ENCODE assay signal across 11 cellular contexts in the genomic region with DNA sequence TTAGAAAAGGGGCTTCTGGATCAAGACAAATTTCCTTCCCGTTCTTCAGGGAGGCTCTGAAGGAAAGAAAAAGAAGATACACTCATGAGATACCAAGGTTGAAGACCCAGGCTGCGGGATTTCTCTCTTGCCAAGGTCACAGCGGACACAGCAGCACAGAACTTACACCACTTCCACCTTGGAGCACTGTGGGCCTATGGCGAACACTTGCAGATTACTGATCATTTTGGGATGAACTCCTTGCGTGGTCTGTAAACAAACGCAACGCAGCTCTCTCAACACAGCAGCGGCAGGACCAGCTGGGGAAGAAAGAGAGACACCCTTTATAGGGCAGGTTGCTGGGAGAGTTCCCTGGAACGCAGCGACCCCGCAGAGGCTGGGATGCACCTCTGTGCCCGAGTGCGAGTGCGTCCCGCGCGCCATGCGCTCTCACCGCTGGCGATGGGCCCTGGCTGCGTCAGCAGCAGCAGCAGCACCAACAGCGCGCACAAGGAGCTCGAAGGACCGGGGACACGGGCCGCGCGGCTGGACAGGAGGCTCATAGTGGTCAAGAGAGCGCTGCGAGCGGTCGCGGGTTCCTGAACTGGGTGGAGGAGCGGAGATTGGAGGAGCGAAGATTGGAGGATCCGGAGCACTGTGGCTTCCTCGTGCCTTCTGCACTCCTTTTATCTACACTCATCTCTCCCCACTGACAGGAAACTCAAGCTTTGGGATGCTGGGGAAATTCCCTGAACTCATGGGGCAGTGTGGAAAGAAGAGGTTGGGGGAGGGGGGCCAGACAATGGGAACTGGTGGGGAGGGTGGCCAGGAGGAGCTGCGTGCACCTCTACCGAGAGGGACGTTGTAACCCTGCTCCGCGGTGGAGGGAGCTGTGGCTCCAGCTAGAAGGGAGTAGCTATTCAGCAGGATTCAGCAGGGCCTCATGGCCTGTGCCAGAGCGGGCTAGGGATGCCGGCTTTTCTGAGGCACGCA. TPM values are rescaled to one million over a fixed set of nuclear protein-coding genes. Genes with fewer than 3 reads are reported as not detected.
DNase-seq lines count a peak whose midpoint lies in the region; ATAC-seq and TF ChIP-seq lines count a peak whose summit lies in the region.
"Had no signal": no experiment of that assay in that cellular context is flagged by ENCODE, and none has a peak within 500 bp of the region (broad histone marks: within the 10 kb centered on the region; RNA-seq: fewer than 3 reads in every experiment).

A gene (minus strand): TSS at position 638 of the 972 bp plus-strand sequence. CDS start 96 bp downstream, at position 542.

- peaks cover 25% of the 10 kb centered on the region for H3K27me3 Mint-ChIP-seq in stimulated activated naive CD8-positive, alpha-beta T cell treated with anti-CD3 and anti-CD28 coated beads, Interleukin-15, amount 100 ng/mL, for 72 hours

- no peaks in the 10 kb centered on the region for H3K27me3 ChIP-seq in aorta (ENCODE audit: control insufficient read depth in 1 of 2, insufficient read depth in 2 of 2, low read length in 1 of 2)
- H3K27me3 ChIP-seq: BLaER1 had no signal

- peaks cover 0 to 4% of the 10 kb centered on the region in 2 donors for H3K9me3 Mint-ChIP-seq in stimulated activated naive CD8-positive, alpha-beta T cell treated with anti-CD3 and anti-CD28 coated beads, Interleukin-15, amount 100 ng/mL, for 72 hours

- no peak within 1 kb of the TSS for H3K27ac ChIP-seq in aorta (ENCODE audit: low read depth in 1 of 2, low read length in 2 of 2)
- H3K27ac ChIP-seq: BLaER1 had no signal

- no peak within 1 kb of the TSS for H3K27ac Mint-ChIP-seq in stimulated activated naive CD8-positive, alpha-beta T cell treated with anti-CD3 and anti-CD28 coated beads, Interleukin-15, amount 100 ng/mL, for 72 hours
- H3K27ac Mint-ChIP-seq: IgD-negative memory B cell had no signal

- peak; percentile 62 for ATAC-seq in stimulated activated naive CD8-positive, alpha-beta T cell treated with anti-CD3 and anti-CD28 coated beads, Interleukin-15, amount 100 ng/mL, for 72 hours
- ATAC-seq in stimulated activated naive CD8-positive, alpha-beta T cell treated with anti-CD3 and anti-CD28 coated beads, Interleukin-15, Interleukin-2, amounts not matched to agents 100 U/mL and 50 U/mL, for 24 hours, result no peak
- ATAC-seq in mucosa of descending colon (peak; percentile 22), aorta (ENCODE audit: low FRiP score) (peak; percentile 65), HG03045 (IDR thresholded peaks at IDR 0.05; ENCODE audit: unreplicated experiment) (no peak), GM19023 (IDR thresholded peaks at IDR 0.05; ENCODE audit: unreplicated experiment) (no peak)

- intact Hi-C loops in mucosa of descending colon (cut with DNase I, micrococcal nuclease), result no loop called here
- intact Hi-C loops in aorta (cut with DNase I), result loop anchor here in 1 of 2 donors (10.0 kb wide), 1 partner anchor 46 kb away; no protein-coding TSS in a partner anchor

- peak within 1 kb of the TSS in 1 of 2 donors; percentile 47 for H3K4me3 Mint-ChIP-seq in stimulated activated naive CD8-positive, alpha-beta T cell treated with anti-CD3 and anti-CD28 coated beads, Interleukin-15, amount 100 ng/mL, for 72 hours
- H3K4me3 Mint-ChIP-seq: IgD-negative memory B cell had no signal

- no peaks in the 10 kb centered on the region for H3K36me3 ChIP-seq in mucosa of descending colon (ENCODE audit: low read depth)
- H3K36me3 ChIP-seq in aorta (ENCODE audit: control insufficient read depth in 1 of 2, insufficient read depth in 2 of 2, low read length in 1 of 2), result no peaks in the 10 kb centered on the region
- H3K36me3 ChIP-seq: BLaER1 had no signal

- H3K4me3 ChIP-seq in foreskin fibroblast (ENCODE audit: low read depth in 1 of 2, low read length in 2 of 2) (peak within 1 kb of the TSS; percentile 40 to 50), mucosa of descending colon (no peak within 1 kb of the TSS), aorta (ENCODE audit: low read length in 2 of 2) (no peak within 1 kb of the TSS)
- H3K4me3 ChIP-seq: BLaER1 had no signal

- peak; percentile 24 for TF ChIP-seq CTCF in foreskin fibroblast (IDR thresholded peaks at IDR 0.05; ENCODE audit: low read depth, low read length)
- TF ChIP-seq CTCF in mucosa of descending colon (IDR thresholded peaks at IDR 0.05), result no peak

- H3K9me3 ChIP-seq in mucosa of descending colon (no peaks in the 10 kb centered on the region), aorta (ENCODE audit: control insufficient read depth, low read length) (no peaks in the 10 kb centered on the region)
- H3K9me3 ChIP-seq: BLaER1 had no signal

- DNase-seq in stimulated activated naive CD8-positive, alpha-beta T cell treated with anti-CD3 and anti-CD28 coated beads, Interleukin-15, amount 100 ng/mL, for 72 hours, result no peak
- no peak for DNase-seq in stimulated activated naive CD8-positive, alpha-beta T cell treated with anti-CD3 and anti-CD28 coated beads, Interleukin-15, Interleukin-2, amounts not matched to agents 100 U/mL and 50 U/mL, for 24 hours
- DNase-seq in foreskin fibroblast (peak; percentile 54 to 77), mucosa of descending colon (peak in 1 of 3 donors; percentile 51), aorta (peak; percentile 61 to 79), MV-4-11 (lab: John Stamatoyannopoulos, UW) (no peak)
- DNase-seq: cerebellar nuclear complex had no signal

- H3K4me1 ChIP-seq in mucosa of descending colon (ENCODE audit: low read depth) (no peaks in the 10 kb centered on the region), aorta (ENCODE audit: control insufficient read depth in 1 of 2, insufficient read depth in 2 of 2, low read length in 2 of 2) (no peaks in the 10 kb centered on the region)
- H3K4me1 ChIP-seq: BLaER1 had no signal

- WGBS in aorta, 2 donors, result 8 to 11% methylated on average over 43 to 46 of the region's 46 CpGs

- peaks cover 5% of the 10 kb centered on the region for H3K4me1 Mint-ChIP-seq in stimulated activated naive CD8-positive, alpha-beta T cell treated with anti-CD3 and anti-CD28 coated beads, Interleukin-15, amount 100 ng/mL, for 72 hours

RNA-seq across cellular contexts. Expression of the gene that starts here (rescaled TPM):
- total RNA-seq in mucosa of descending colon (under 1 TPM in 1 of 3 donors, not detected in 2; 0.14 TPM), aorta (under 1 TPM in 1 of 2 donors, not detected in 1; 0.57 TPM)
- polyA plus RNA-seq in aorta, result under 1 TPM in 1 of 2 donors, not detected in 1; 0.05 TPM

Comparison
In these comparisons a context has a peak if more than half of its experiments do, and no peak if none do; other contexts are left out.
1. Peak in ATAC-seq in mucosa of descending colon; RNA of the gene not detected or under 1 TPM.
2. Peak in DNase-seq and ATAC-seq in aorta; RNA of the gene not detected or under 1 TPM.
3. DNase-seq: peak in foreskin fibroblast (2 of 2); none in stimulated activated naive CD8-positive, alpha-beta T cell treated with anti-CD3 and anti-CD28 coated beads, Interleukin-15, amount 100 ng/mL, for 72 hours (0 of 2), stimulated activated naive CD8-positive, alpha-beta T cell treated with anti-CD3 and anti-CD28 coated beads, Interleukin-15, Interleukin-2, amounts not matched to agents 100 U/mL and 50 U/mL, for 24 hours (single experiment) and MV-4-11 (single experiment).
4. H3K4me3 ChIP-seq: peak in foreskin fibroblast (2 of 2); none in mucosa of descending colon (single experiment) and aorta (0 of 2).